Comparison of ENCODE assay signal across 9 cellular contexts in genomic region chrX:56233100-56233499, GRCh38. TPM values are rescaled to one million over a fixed set of nuclear protein-coding genes. Genes with fewer than 3 reads are reported as not detected.
A peak's percentile ranks its signal among the peaks of the same experiment; 100 is the strongest.
DNase-seq lines count a peak whose midpoint lies in the region; ATAC-seq, FAIRE-seq and TF ChIP-seq lines count a peak whose summit lies in the region.
"Had no signal": no experiment of that assay in that cellular context is flagged by ENCODE, and none has a peak within 500 bp of the region (broad histone marks: within the 10 kb centered on the region; RNA-seq: fewer than 3 reads in every experiment).

No MANE protein-coding gene starts in this region.

- no peaks in the 10 kb centered on the region for H3K9me3 ChIP-seq in right lobe of liver
- H3K9me3 ChIP-seq in HepG2 (ENCODE audit: low read length): no peaks in the 10 kb centered on the region
- H3K9me3 ChIP-seq in mucosa of rectum (ENCODE audit: control insufficient read depth in 2 of 2, low read length in 2 of 2): no peaks in the 10 kb centered on the region
- H3K9me3 ChIP-seq in PC-3 (ENCODE audit: low read length): no peaks in the 10 kb centered on the region

- H3F3A ChIP-seq in PC-3 (ENCODE audit: low read length, unreplicated experiment): no peaks in the 10 kb centered on the region

- H3K9me2 ChIP-seq in PC-3 (replicated peaks; ENCODE audit: low read length): no peaks in the 10 kb centered on the region

- FAIRE-seq in HepG2 (lab: Jason Lieb, UNC): no peak

- in situ Hi-C loops in HepG2 (cut with HindIII; ENCODE audit: extremely low pct_ligation_motif_present, low pct_unique_long_range_greater_than_20kb): loop anchor here (25.0 kb wide), 1 partner anchor 796 kb away; no protein-coding TSS in a partner anchor

- H3K4me3 ChIP-seq in right lobe of liver (peak overlapping the region in 1 of 3 donors; percentile 46), HepG2 (replicated peaks in 1 of 3; ENCODE audit: insufficient read depth in 1 of 3, low read depth in 2 of 3, low read length in 3 of 3) (no peak overlapping the region), mucosa of rectum (ENCODE audit: low read length in 2 of 2) (peak overlapping the region; percentile 55 to 69), PC-3 (ENCODE audit: low read length) (no peak overlapping the region)

- H3K4me1 ChIP-seq in right lobe of liver: no peaks in the 10 kb centered on the region
- H3K4me1 ChIP-seq in HepG2 (ENCODE audit: insufficient read depth, low read length): no peaks in the 10 kb centered on the region
- H3K4me1 ChIP-seq in mucosa of rectum (ENCODE audit: control insufficient read depth in 2 of 2, insufficient read depth in 2 of 2, low read length in 2 of 2): peaks cover 4 to 11% of the 10 kb centered on the region in 2 donors
- H3K4me1 ChIP-seq in PC-3 (ENCODE audit: insufficient read depth, low read length): no peaks in the 10 kb centered on the region

- 30% methylated on average over 11 of the region's 17 CpGs for WGBS in right lobe of liver (ENCODE audit: insufficient coverage, low coverage, low lambda C conversion rate, missing lambda C conversion rate)
- WGBS in HepG2 (ENCODE audit: low lambda C conversion rate): 42% methylated on average over 4 of the region's 17 CpGs

- H3K27me3 ChIP-seq in right lobe of liver (no peaks in the 10 kb centered on the region), HepG2 (ENCODE audit: control insufficient read depth in 1 of 2, insufficient read depth in 2 of 2, low read length in 2 of 2) (no peaks in the 10 kb centered on the region; a peak in 1 of 5 replicates), mucosa of rectum (ENCODE audit: control insufficient read depth in 2 of 2, insufficient read depth in 2 of 2, low read length in 2 of 2) (peaks cover 3 to 4% of the 10 kb centered on the region in 2 donors), PC-3 (ENCODE audit: low read length) (no peaks in the 10 kb centered on the region)

- H3K36me3 ChIP-seq in right lobe of liver (no peaks in the 10 kb centered on the region), HepG2 (replicated peaks in 1 of 2; ENCODE audit: control insufficient read depth in 1 of 2, insufficient read depth in 2 of 2, low read length in 2 of 2) (no peaks in the 10 kb centered on the region), mucosa of rectum (ENCODE audit: control insufficient read depth in 2 of 2, insufficient read depth in 2 of 2, low read length in 2 of 2) (no peaks in the 10 kb centered on the region), PC-3 (ENCODE audit: low read depth, low read length) (no peaks in the 10 kb centered on the region)

- H3K79me2 ChIP-seq in HepG2 (ENCODE audit: insufficient read depth, low read length) (no peaks in the 10 kb centered on the region), PC-3 (ENCODE audit: low read length) (no peaks in the 10 kb centered on the region)

- ATAC-seq in right lobe of liver (peak in 3 of 4 donors; percentile 14 to 50 (median 29)), HepG2 (no peak), GM19467 (IDR thresholded peaks at IDR 0.05; ENCODE audit: unreplicated experiment) (no peak), PC-3 (no peak), HG02981 (IDR thresholded peaks at IDR 0.05; ENCODE audit: unreplicated experiment) (no peak)

- H2AFZ ChIP-seq in HepG2 (ENCODE audit: low read length) (no peak overlapping the region), PC-3 (ENCODE audit: low read length) (no peak overlapping the region)

- H3K4me2 ChIP-seq in HepG2 (ENCODE audit: low read depth, low read length) (no peak overlapping the region), PC-3 (ENCODE audit: low read length) (no peak overlapping the region)

- H3K9ac ChIP-seq in HepG2 (ENCODE audit: insufficient read depth, low read depth, low read length): no peak overlapping the region
- peak overlapping the region; percentile 12 to 32 for H3K9ac ChIP-seq in mucosa of rectum (ENCODE audit: low read depth in 1 of 2, low read length in 2 of 2)
- no peak overlapping the region for H3K9ac ChIP-seq in PC-3 (ENCODE audit: low read length)

- intact Hi-C loops in right lobe of liver (cut with DNase I): no loop called here
- intact Hi-C loops in HepG2 (cut with micrococcal nuclease; ENCODE audit: unreplicated experiment): no loop called here
- intact Hi-C loops in PC-3 (cut with micrococcal nuclease): no loop called here

- no peak for TF ChIP-seq RAD21 in HepG2 (CRISPR knock-in tag; IDR thresholded peaks at IDR 0.05)

- no TSS peak for BruUV-seq in HepG2 (replicated peaks; lab: Mats Ljungman, UMichigan)
- BruUV-seq in PC-3 (replicated peaks; lab: Mats Ljungman, UMichigan): no TSS peak

- CTCF ChIA-PET in HepG2 (lab: Yijun Ruan, JAX; ENCODE audit: low intra/inter-chr PET ratio, low total read pairs) (no interaction called here), PC-3 (lab: Charles Lee) (no interaction called here)

- TF ChIP-seq CTCF in right lobe of liver (IDR thresholded peaks at IDR 0.05) (no peak), HepG2 (CRISPR knock-in tag; IDR thresholded peaks at IDR 0.05) (no peak), PC-3 (conservative IDR thresholded peaks at IDR 0.05; ENCODE audit: low read depth, low read length) (no peak)

- DNase-seq in right lobe of liver (no peak), HepG2 (ENCODE audit: low spot score) (no peak), ecto neural progenitor cell (ENCODE audit: low spot score) (peak; percentile 46), PC-3 (no peak)
- DNase-seq in stimulated activated CD4-positive, alpha-beta T cell treated with anti-CD3 and anti-CD28 coated beads, Interleukin-2, amount 100 ng/mL, for 48 hours: no peak

- H3K27ac ChIP-seq in right lobe of liver (no peak overlapping the region), HepG2 (ENCODE audit: extremely low read length, insufficient read depth, low read length) (no peak overlapping the region), mucosa of rectum (ENCODE audit: low read depth in 2 of 2, low read length in 2 of 2) (peak overlapping the region in 1 of 2 donors; percentile 52), PC-3 (ENCODE audit: low read length) (no peak overlapping the region)
- H3K27ac ChIP-seq: HL-60 had no signal

- TF ChIP-seq EP300 in HepG2 (IDR thresholded peaks at IDR 0.05; ENCODE audit: low read depth in 2 of 2, low read length in 2 of 2): no peak
- no peak for TF ChIP-seq EP300 in HepG2 (CRISPR knock-in tag; IDR thresholded peaks at IDR 0.05; ENCODE audit: borderline replicate concordance)

- H4K20me1 ChIP-seq in HepG2 (ENCODE audit: insufficient read depth, low read length) (no peaks in the 10 kb centered on the region), PC-3 (ENCODE audit: low read length) (no peaks in the 10 kb centered on the region)

- POLR2A ChIA-PET in HepG2 (lab: Yijun Ruan, JAX): no interaction called here
- POLR2A ChIA-PET in PC-3 (lab: Charles Lee; ENCODE audit: unreplicated experiment): interaction anchor here (0.6 kb wide), 1 partner anchor 17 kb away, joined by 10 read pairs; no protein-coding TSS in a partner anchor

- TF ChIP-seq POLR2A in right lobe of liver (IDR thresholded peaks at IDR 0.05): no peak
- TF ChIP-seq POLR2A in HepG2 (IDR thresholded peaks at IDR 0.05; ENCODE audit: insufficient read depth in 1 of 2, low read depth in 2 of 2, low read length in 2 of 2): no peak

TF ChIP-seq in HepG2, 621 proteins besides CTCF, POLR2A, EP300 and RAD21:
- TF ChIP-seq ZSCAN12 (CRISPR knock-in tag; IDR thresholded peaks at IDR 0.05) (no peak), ZSCAN5A (CRISPR knock-in tag; IDR thresholded peaks at IDR 0.05; ENCODE audit: borderline replicate concordance) (no peak), ZNF629 (CRISPR knock-in tag; conservative IDR thresholded peaks at IDR 0.05) (no peak), ZNF749 (CRISPR knock-in tag; IDR thresholded peaks at IDR 0.05; ENCODE audit: borderline replicate concordance) (no peak), SIX1 (CRISPR knock-in tag; IDR thresholded peaks at IDR 0.05; ENCODE audit: borderline replicate concordance) (no peak), RARA (CRISPR knock-in tag; IDR thresholded peaks at IDR 0.05) (no peak)

RNA-seq across cellular contexts. Expression of gene KLF8, which starts 0.9 kb away (rescaled TPM):
- under 1 TPM; 0.44 to 0.61 (median 0.52) TPM for total RNA-seq in right lobe of liver
- not detected in 2 replicates for total RNA-seq in HepG2 (2016; rRNA removed; fragmentation: Illumina TruSeq; extraction: Trizol)
- not detected in 2 replicates for total RNA-seq in HepG2 (2016; cell fraction: cytosol; rRNA removed; fragmentation: Illumina TruSeq; extraction: Trizol; ENCODE audit: low read depth)
- total RNA-seq in HepG2 (2016; cell fraction: insoluble cytoplasmic fraction; rRNA removed; fragmentation: Illumina TruSeq; extraction: Trizol): not detected in 2 replicates
- not detected in 2 replicates for total RNA-seq in HepG2 (2016; cell fraction: membrane; rRNA removed; fragmentation: Illumina TruSeq; extraction: Trizol)
- total RNA-seq in HepG2 (2016; cell fraction: nucleus; rRNA removed; fragmentation: Illumina TruSeq; extraction: Trizol): not detected in 2 replicates
- polyA plus RNA-seq in HepG2 (2011; rRNA removed): 0.03 TPM in 1 of 2 replicates, not detected in the other
- 0.01 and 0.03 TPM in 2 replicates for polyA plus RNA-seq in HepG2 (2011; cell fraction: cytosol; rRNA removed)
- polyA plus RNA-seq in HepG2 (2011; cell fraction: nucleus; rRNA removed): 0.02 TPM in 1 of 2 replicates, not detected in the other
- polyA plus RNA-seq in HepG2 (2012): 0.07 TPM in 1 of 2 replicates, not detected in the other
- not detected in 2 replicates for polyA plus RNA-seq in HepG2 (2016; cell fraction: cytosol; fragmentation: Illumina TruSeq; extraction: Trizol; ENCODE audit: low read depth)
- polyA plus RNA-seq in HepG2 (2016; cell fraction: insoluble cytoplasmic fraction; fragmentation: Illumina TruSeq; extraction: Trizol; ENCODE audit: low read depth): 0.04 TPM in 1 of 2 replicates, not detected in the other
- not detected in 2 replicates for polyA plus RNA-seq in HepG2 (2016; cell fraction: membrane; fragmentation: Illumina TruSeq; extraction: Trizol; ENCODE audit: low read depth)
- not detected in 2 replicates for polyA plus RNA-seq in HepG2 (2016; cell fraction: nucleus; fragmentation: Illumina TruSeq; extraction: Trizol; ENCODE audit: insufficient read depth, low read depth)
- 0.14 and 0.22 TPM in 2 replicates for polyA minus RNA-seq in HepG2 (2011; rRNA and poly(A)+ RNA removed; ENCODE audit: low replicate concordance)
- polyA minus RNA-seq in HepG2 (2011; cell fraction: cytosol; rRNA and poly(A)+ RNA removed): not detected in 2 replicates
- polyA minus RNA-seq in HepG2 (2011; cell fraction: nucleus; rRNA and poly(A)+ RNA removed): not detected in 2 replicates
- total RNA-seq in PC-3 (2014; rRNA removed): 0.04 TPM in 1 of 2 replicates, not detected in the other

Comparison
In these comparisons a context has a peak if more than half of its experiments do, and no peak if none do; other contexts are left out.
1. ATAC-seq: peak in right lobe of liver (3 of 4); none in HepG2 (single experiment), GM19467 (single experiment), PC-3 (single experiment) and HG02981 (single experiment).
2. H3K4me3 ChIP-seq: peak in mucosa of rectum (2 of 2); none in HepG2 (0 of 3) and PC-3 (single experiment).
3. H3K9ac ChIP-seq: peak in mucosa of rectum (2 of 2); none in HepG2 (single experiment) and PC-3 (single experiment).